ENCODE assay signal across 11 cellular contexts in genomic region chr10:44995581-44995913, GRCh38. TPM values are rescaled to one million over a fixed set of nuclear protein-coding genes. Genes with fewer than 3 reads are reported as not detected.
A peak's percentile ranks its signal among the peaks of the same experiment; 100 is the strongest.
DNase-seq lines count a peak whose midpoint lies in the region; ATAC-seq and TF ChIP-seq lines count a peak whose summit lies in the region.
"Had no signal": no experiment of that assay in that cellular context is flagged by ENCODE, and none has a peak within 500 bp of the region (broad histone marks: within the 10 kb centered on the region; RNA-seq: fewer than 3 reads in every experiment).

No MANE protein-coding gene starts in this region.

- WGBS in hepatocyte (ENCODE audit: low lambda C conversion rate, missing lambda C conversion rate), result 61% methylated on average over 4 of the region's 4 CpGs

- intact Hi-C loops in OCI-LY7 (cut with micrococcal nuclease; ENCODE audit: unreplicated experiment), result no loop called here

- peak overlapping the region in 7 of 8 donors; percentile 5 to 83 (median 51) for H3K27ac Mint-ChIP-seq in CD8-positive, alpha-beta memory T cell

- no peak for ATAC-seq in GM21723 (IDR thresholded peaks at IDR 0.05; ENCODE audit: unreplicated experiment)

- H4K20me1 ChIP-seq in hepatocyte (ENCODE audit: insufficient read depth, poor library complexity, severe bottlenecking) (no peaks in the 10 kb centered on the region), OCI-LY7 (ENCODE audit: insufficient read depth, low read length) (no peaks in the 10 kb centered on the region)

- H3K27ac ChIP-seq in CD8-positive, alpha-beta memory T cell (ENCODE audit: low read depth, low read length), result no peak overlapping the region
- H3K27ac ChIP-seq in hepatocyte (peak overlapping the region; percentile 66), skeletal muscle tissue (ENCODE audit: low read depth, low read length) (peak overlapping the region; percentile 92), OCI-LY7 (ENCODE audit: low read depth, low read length, poor library complexity, severe bottlenecking) (no peak overlapping the region)

- no peak overlapping the region for H3K4me3 ChIP-seq in CD8-positive, alpha-beta memory T cell (ENCODE audit: low read length)
- H3K4me3 ChIP-seq in hepatocyte (no peak overlapping the region), skeletal muscle tissue (ENCODE audit: low read length in 3 of 3) (no peak overlapping the region), OCI-LY7 (ENCODE audit: low read depth, low read length, poor library complexity, severe bottlenecking) (no peak overlapping the region)

- peak overlapping the region in 2 of 3 donors; percentile 17 to 79 for H3K9ac ChIP-seq in skeletal muscle tissue (ENCODE audit: low read depth in 1 of 3, low read length in 3 of 3)

- no peak for TF ChIP-seq CTCF in hepatocyte (IDR thresholded peaks at IDR 0.05; ENCODE audit: poor library complexity)
- no peak for TF ChIP-seq CTCF in OCI-LY7 (conservative IDR thresholded peaks at IDR 0.05; ENCODE audit: low read length)

- no peaks in the 10 kb centered on the region for H3K36me3 ChIP-seq in CD8-positive, alpha-beta memory T cell (ENCODE audit: insufficient read depth, low read length)
- no peaks in the 10 kb centered on the region for H3K36me3 ChIP-seq in hepatocyte (replicated peaks; ENCODE audit: insufficient read depth, low read depth)
- H3K36me3 ChIP-seq in skeletal muscle tissue (ENCODE audit: control insufficient read depth in 3 of 3, insufficient read depth in 3 of 3, low read length in 3 of 3), result peaks cover 15 to 23% (median 18%) of the 10 kb centered on the region in 3 donors
- no peaks in the 10 kb centered on the region for H3K36me3 ChIP-seq in OCI-LY7 (ENCODE audit: insufficient read depth, low read length)

- H3K36me3 Mint-ChIP-seq in CD8-positive, alpha-beta memory T cell, result peaks cover 0 to 1% (median 0%) of the 10 kb centered on the region in 3 donors

- no peaks in the 10 kb centered on the region for H3K79me2 ChIP-seq in hepatocyte
- no peaks in the 10 kb centered on the region; the same call in 1 of the 2 replicates for H3K79me2 ChIP-seq in OCI-LY7 (ENCODE audit: insufficient read depth, low read depth, low read length)

- peaks cover 27% of the 10 kb centered on the region for H3K4me1 ChIP-seq in CD8-positive, alpha-beta memory T cell (ENCODE audit: insufficient read depth, low read length)
- peaks cover 19% of the 10 kb centered on the region for H3K4me1 ChIP-seq in hepatocyte (ENCODE audit: insufficient read depth)
- H3K4me1 ChIP-seq in skeletal muscle tissue (ENCODE audit: control insufficient read depth in 3 of 3, insufficient read depth in 3 of 3, low read length in 3 of 3), result peaks cover 68 to 74% (median 70%) of the 10 kb centered on the region in 3 donors
- peaks cover 24% of the 10 kb centered on the region for H3K4me1 ChIP-seq in OCI-LY7 (ENCODE audit: insufficient read depth, low read length, poor library complexity, severe bottlenecking)

- no peaks in the 10 kb centered on the region for H3K9me3 ChIP-seq in CD8-positive, alpha-beta memory T cell (ENCODE audit: low read length)
- no peaks in the 10 kb centered on the region for H3K9me3 ChIP-seq in hepatocyte (ENCODE audit: low read depth)
- no peaks in the 10 kb centered on the region for H3K9me3 ChIP-seq in skeletal muscle tissue (ENCODE audit: control insufficient read depth in 3 of 3, low read length in 3 of 3)
- H3K9me3 ChIP-seq in OCI-LY7 (ENCODE audit: low read length), result no peaks in the 10 kb centered on the region

- H2AFZ ChIP-seq in hepatocyte, result no peak overlapping the region
- H2AFZ ChIP-seq in OCI-LY7 (ENCODE audit: low read length), result no peak overlapping the region

- H3K9me2 ChIP-seq in hepatocyte (replicated peaks; ENCODE audit: insufficient read depth) (no peaks in the 10 kb centered on the region), OCI-LY7 (ENCODE audit: insufficient read depth, low read length) (no peaks in the 10 kb centered on the region)

- H3K4me2 ChIP-seq in hepatocyte (no peak overlapping the region), OCI-LY7 (ENCODE audit: low read length) (no peak overlapping the region)

- H3K27me3 Mint-ChIP-seq in CD8-positive, alpha-beta memory T cell, result peaks cover 0 to 2% of the 10 kb centered on the region in 2 donors

- no TSS peak for BruUV-seq in OCI-LY7 (replicated peaks; lab: Mats Ljungman, UMichigan)

- H3K9me3 Mint-ChIP-seq in CD8-positive, alpha-beta memory T cell, result no peaks in the 10 kb centered on the region

- H3K4me1 Mint-ChIP-seq in CD8-positive, alpha-beta memory T cell, result peaks cover 28 to 42% (median 38%) of the 10 kb centered on the region in 3 donors

- CTCF ChIA-PET in CD8-positive, alpha-beta memory T cell (lab: Charles Lee), result interaction anchor here (0.6 to 1.6 kb wide), 3 partner anchors 8 to 131 kb away, joined by 3 to 6 read pairs (median 4); no protein-coding TSS in a partner anchor
- CTCF ChIA-PET in OCI-LY7 (lab: Charles Lee; ENCODE audit: unreplicated experiment), result interaction anchor here (1.1 kb wide), 1 partner anchor 10 kb away, joined by 3 read pairs; no protein-coding TSS in a partner anchor

- H3K4me3 Mint-ChIP-seq in CD8-positive, alpha-beta memory T cell, result peak overlapping the region in 6 of 7 donors; percentile 3 to 81 (median 28)

- POLR2A ChIA-PET in CD8-positive, alpha-beta memory T cell (lab: Charles Lee), result no interaction called here
- POLR2A ChIA-PET in OCI-LY7 (lab: Charles Lee), result interaction anchor here (0.7 kb wide), 1 partner anchor 9 kb away, joined by 3 read pairs; no protein-coding TSS in a partner anchor

- peak in 1 of 5 donors; percentile 23 for DNase-seq in CD8-positive, alpha-beta memory T cell
- DNase-seq in RPMI8226 (peak; percentile 76), hepatocyte (ENCODE audit: low spot score) (no peak), NCI-H2107 treated with DMSO at 0.1 percent for 48 hours (lab: John Stamatoyannopoulos, UW; ENCODE audit: unreplicated experiment) (no peak), OCI-LY7 (ENCODE audit: low spot score) (no peak), SHP77 (lab: John Stamatoyannopoulos, UW) (no peak)
- DNase-seq: activated effector memory CD4-positive, alpha-beta T cell treated with anti-CD3 and anti-CD28 coated beads, Interleukin-2, amount 50 U/mL, for 16 hours; DMS53; NCI-H1092 had no signal

- no peaks in the 10 kb centered on the region for H3K27me3 ChIP-seq in CD8-positive, alpha-beta memory T cell (ENCODE audit: insufficient read depth, low read length, poor library complexity, severe bottlenecking)
- no peaks in the 10 kb centered on the region for H3K27me3 ChIP-seq in hepatocyte
- H3K27me3 ChIP-seq in skeletal muscle tissue (ENCODE audit: control insufficient read depth in 3 of 3, insufficient read depth in 3 of 3, low read length in 3 of 3), result no peaks in the 10 kb centered on the region

RNA-seq across cellular contexts. Expression of gene ZNF22, which starts 5.2 kb away (rescaled TPM):
- total RNA-seq in CD8-positive, alpha-beta memory T cell, result 10 to 100 TPM; 36.1 to 37.2 TPM
- 49.1 TPM for polyA plus RNA-seq in CD8-positive, alpha-beta memory T cell
- total RNA-seq in hepatocyte (32.2 and 41.7 TPM in 2 replicates), skeletal muscle tissue (25.6 TPM), OCI-LY7 (2022) (33.3 and 36.6 TPM in 2 replicates)
- 20.5 and 25.9 TPM in 2 replicates for polyA plus RNA-seq in hepatocyte
- 46.6 and 50.6 TPM in 2 replicates for total RNA-seq in OCI-LY7 (2014; rRNA removed; shearing (Covaris generic))

RNA-seq across cellular contexts. Expression of gene DEPP1, which starts 16.9 kb away (rescaled TPM):
- under 1 TPM in 1 of 2 experiments, not detected in 1; 0.11 TPM for total RNA-seq in CD8-positive, alpha-beta memory T cell
- polyA plus RNA-seq in CD8-positive, alpha-beta memory T cell, result not detected
- total RNA-seq in hepatocyte, result 24.0 and 30.6 TPM in 2 replicates
- 45.6 and 54.7 TPM in 2 replicates for polyA plus RNA-seq in hepatocyte
- 12.5 TPM for total RNA-seq in skeletal muscle tissue
- total RNA-seq in OCI-LY7 (2014; rRNA removed; shearing (Covaris generic)), result 0.08 and 0.09 TPM in 2 replicates
- not detected in 2 replicates for total RNA-seq in OCI-LY7 (2022)

RNA-seq across cellular contexts. Expression of gene RASSF4, which starts 35.9 kb away (rescaled TPM):
- total RNA-seq in CD8-positive, alpha-beta memory T cell, result 1 to 10 TPM; 2.8 TPM
- polyA plus RNA-seq in CD8-positive, alpha-beta memory T cell, result 0.85 TPM
- total RNA-seq in hepatocyte (19.2 and 23.5 TPM in 2 replicates), skeletal muscle tissue (21.4 TPM), OCI-LY7 (2022) (2.7 and 5.3 TPM in 2 replicates)
- polyA plus RNA-seq in hepatocyte, result 20.1 and 26.8 TPM in 2 replicates
- total RNA-seq in OCI-LY7 (2014; rRNA removed; shearing (Covaris generic)), result 1.9 and 2.6 TPM in 2 replicates

Comparison
In these comparisons a context has a peak if more than half of its experiments do, and no peak if none do; other contexts are left out.
1. H3K27ac ChIP-seq: peak in hepatocyte (single experiment) and skeletal muscle tissue (single experiment); none in CD8-positive, alpha-beta memory T cell (single experiment) and OCI-LY7 (single experiment).
2. RNA of gene DEPP1, which starts 16.9 kb away (total RNA-seq): 24.0 to 30.6 TPM in hepatocyte and 12.5 TPM in skeletal muscle tissue (single experiment); 0.11 TPM in CD8-positive, alpha-beta memory T cell and 0.08 to 0.09 TPM in OCI-LY7; every median in the first group is over 10 times any median in the second.